Comparison of ENCODE assay signal across 1 cellular context in the genomic region with DNA sequence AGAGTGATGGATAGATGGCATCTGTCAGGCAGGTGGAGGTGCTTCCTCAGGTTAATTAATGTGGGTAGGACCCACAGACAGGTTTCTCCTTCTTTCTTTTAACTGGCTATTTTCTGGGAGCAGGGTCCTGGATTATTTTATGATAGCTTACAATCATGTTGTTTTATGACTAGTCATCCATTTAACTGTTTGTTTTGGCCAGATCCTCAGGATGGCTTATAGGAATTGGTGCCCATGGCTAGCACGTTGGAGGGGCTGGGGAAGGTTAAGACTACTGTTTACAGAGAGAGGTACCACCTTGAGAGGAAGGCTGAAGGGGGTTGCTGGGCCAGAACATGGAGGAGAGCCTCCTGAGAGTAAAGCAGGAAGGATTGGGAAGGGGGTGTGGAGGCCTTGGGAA.
TF ChIP-seq lines count a peak whose summit lies in the region.

No MANE protein-coding gene starts in this region.

TF ChIP-seq in WTC11, 78 proteins besides CTCF, POLR2A, EP300 and RAD21 (continued from another document):
- TF ChIP-seq, protein P1, sequence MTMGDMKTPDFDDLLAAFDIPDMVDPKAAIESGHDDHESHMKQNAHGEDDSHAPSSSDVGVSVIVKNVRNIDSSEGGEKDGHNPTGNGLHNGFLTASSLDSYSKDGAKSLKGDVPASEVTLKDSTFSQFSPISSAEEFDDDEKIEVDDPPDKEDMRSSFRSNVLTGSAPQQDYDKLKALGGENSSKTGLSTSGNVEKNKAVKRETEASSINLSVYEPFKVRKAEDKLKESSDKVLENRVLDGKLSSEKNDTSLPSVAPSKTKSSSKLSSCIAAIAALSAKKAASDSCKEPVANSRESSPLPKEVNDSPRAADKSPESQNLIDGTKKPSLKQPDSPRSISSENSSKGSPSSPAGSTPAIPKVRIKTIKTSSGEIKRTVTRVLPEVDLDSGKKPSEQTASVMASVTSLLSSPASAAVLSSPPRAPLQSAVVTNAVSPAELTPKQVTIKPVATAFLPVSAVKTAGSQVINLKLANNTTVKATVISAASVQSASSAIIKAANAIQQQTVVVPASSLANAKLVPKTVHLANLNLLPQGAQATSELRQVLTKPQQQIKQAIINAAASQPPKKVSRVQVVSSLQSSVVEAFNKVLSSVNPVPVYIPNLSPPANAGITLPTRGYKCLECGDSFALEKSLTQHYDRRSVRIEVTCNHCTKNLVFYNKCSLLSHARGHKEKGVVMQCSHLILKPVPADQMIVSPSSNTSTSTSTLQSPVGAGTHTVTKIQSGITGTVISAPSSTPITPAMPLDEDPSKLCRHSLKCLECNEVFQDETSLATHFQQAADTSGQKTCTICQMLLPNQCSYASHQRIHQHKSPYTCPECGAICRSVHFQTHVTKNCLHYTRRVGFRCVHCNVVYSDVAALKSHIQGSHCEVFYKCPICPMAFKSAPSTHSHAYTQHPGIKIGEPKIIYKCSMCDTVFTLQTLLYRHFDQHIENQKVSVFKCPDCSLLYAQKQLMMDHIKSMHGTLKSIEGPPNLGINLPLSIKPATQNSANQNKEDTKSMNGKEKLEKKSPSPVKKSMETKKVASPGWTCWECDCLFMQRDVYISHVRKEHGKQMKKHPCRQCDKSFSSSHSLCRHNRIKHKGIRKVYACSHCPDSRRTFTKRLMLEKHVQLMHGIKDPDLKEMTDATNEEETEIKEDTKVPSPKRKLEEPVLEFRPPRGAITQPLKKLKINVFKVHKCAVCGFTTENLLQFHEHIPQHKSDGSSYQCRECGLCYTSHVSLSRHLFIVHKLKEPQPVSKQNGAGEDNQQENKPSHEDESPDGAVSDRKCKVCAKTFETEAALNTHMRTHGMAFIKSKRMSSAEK (CRISPR knock-in tag; IDR thresholded peaks at IDR 0.05; ENCODE audit: borderline replicate concordance), result no peak
- TF ChIP-seq, protein P2, sequence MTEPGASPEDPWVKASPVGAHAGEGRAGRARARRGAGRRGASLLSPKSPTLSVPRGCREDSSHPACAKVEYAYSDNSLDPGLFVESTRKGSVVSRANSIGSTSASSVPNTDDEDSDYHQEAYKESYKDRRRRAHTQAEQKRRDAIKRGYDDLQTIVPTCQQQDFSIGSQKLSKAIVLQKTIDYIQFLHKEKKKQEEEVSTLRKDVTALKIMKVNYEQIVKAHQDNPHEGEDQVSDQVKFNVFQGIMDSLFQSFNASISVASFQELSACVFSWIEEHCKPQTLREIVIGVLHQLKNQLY (CRISPR knock-in tag; IDR thresholded peaks at IDR 0.05), result no peak
- TF ChIP-seq, protein P3, sequence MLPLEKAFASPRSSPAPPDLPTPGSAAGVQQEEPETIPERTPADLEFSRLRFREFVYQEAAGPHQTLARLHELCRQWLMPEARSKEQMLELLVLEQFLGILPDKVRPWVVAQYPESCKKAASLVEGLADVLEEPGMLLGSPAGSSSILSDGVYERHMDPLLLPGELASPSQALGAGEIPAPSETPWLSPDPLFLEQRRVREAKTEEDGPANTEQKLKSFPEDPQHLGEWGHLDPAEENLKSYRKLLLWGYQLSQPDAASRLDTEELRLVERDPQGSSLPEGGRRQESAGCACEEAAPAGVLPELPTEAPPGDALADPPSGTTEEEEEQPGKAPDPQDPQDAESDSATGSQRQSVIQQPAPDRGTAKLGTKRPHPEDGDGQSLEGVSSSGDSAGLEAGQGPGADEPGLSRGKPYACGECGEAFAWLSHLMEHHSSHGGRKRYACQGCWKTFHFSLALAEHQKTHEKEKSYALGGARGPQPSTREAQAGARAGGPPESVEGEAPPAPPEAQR (CRISPR knock-in tag; IDR thresholded peaks at IDR 0.05), result no peak
- TF ChIP-seq, protein P4, sequence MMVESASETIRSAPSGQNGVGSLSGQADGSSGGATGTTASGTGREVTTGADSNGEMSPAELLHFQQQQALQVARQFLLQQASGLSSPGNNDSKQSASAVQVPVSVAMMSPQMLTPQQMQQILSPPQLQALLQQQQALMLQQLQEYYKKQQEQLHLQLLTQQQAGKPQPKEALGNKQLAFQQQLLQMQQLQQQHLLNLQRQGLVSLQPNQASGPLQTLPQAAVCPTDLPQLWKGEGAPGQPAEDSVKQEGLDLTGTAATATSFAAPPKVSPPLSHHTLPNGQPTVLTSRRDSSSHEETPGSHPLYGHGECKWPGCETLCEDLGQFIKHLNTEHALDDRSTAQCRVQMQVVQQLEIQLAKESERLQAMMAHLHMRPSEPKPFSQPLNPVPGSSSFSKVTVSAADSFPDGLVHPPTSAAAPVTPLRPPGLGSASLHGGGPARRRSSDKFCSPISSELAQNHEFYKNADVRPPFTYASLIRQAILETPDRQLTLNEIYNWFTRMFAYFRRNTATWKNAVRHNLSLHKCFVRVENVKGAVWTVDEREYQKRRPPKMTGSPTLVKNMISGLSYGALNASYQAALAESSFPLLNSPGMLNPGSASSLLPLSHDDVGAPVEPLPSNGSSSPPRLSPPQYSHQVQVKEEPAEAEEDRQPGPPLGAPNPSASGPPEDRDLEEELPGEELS (CRISPR knock-in tag; IDR thresholded peaks at IDR 0.05), result no peak
- TF ChIP-seq, protein P5, sequence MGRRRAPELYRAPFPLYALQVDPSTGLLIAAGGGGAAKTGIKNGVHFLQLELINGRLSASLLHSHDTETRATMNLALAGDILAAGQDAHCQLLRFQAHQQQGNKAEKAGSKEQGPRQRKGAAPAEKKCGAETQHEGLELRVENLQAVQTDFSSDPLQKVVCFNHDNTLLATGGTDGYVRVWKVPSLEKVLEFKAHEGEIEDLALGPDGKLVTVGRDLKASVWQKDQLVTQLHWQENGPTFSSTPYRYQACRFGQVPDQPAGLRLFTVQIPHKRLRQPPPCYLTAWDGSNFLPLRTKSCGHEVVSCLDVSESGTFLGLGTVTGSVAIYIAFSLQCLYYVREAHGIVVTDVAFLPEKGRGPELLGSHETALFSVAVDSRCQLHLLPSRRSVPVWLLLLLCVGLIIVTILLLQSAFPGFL (CRISPR knock-in tag; IDR thresholded peaks at IDR 0.05; ENCODE audit: borderline replicate concordance), result no peak
- TF ChIP-seq, protein P6, sequence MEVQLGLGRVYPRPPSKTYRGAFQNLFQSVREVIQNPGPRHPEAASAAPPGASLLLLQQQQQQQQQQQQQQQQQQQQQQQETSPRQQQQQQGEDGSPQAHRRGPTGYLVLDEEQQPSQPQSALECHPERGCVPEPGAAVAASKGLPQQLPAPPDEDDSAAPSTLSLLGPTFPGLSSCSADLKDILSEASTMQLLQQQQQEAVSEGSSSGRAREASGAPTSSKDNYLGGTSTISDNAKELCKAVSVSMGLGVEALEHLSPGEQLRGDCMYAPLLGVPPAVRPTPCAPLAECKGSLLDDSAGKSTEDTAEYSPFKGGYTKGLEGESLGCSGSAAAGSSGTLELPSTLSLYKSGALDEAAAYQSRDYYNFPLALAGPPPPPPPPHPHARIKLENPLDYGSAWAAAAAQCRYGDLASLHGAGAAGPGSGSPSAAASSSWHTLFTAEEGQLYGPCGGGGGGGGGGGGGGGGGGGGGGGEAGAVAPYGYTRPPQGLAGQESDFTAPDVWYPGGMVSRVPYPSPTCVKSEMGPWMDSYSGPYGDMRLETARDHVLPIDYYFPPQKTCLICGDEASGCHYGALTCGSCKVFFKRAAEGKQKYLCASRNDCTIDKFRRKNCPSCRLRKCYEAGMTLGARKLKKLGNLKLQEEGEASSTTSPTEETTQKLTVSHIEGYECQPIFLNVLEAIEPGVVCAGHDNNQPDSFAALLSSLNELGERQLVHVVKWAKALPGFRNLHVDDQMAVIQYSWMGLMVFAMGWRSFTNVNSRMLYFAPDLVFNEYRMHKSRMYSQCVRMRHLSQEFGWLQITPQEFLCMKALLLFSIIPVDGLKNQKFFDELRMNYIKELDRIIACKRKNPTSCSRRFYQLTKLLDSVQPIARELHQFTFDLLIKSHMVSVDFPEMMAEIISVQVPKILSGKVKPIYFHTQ (CRISPR knock-in tag; IDR thresholded peaks at IDR 0.05), result no peak
- TF ChIP-seq CBFB (CRISPR knock-in tag; IDR thresholded peaks at IDR 0.05; ENCODE audit: low read depth), result no peak
- no peak for TF ChIP-seq ETV6 (CRISPR knock-in tag; IDR thresholded peaks at IDR 0.05)
- TF ChIP-seq, protein P7, sequence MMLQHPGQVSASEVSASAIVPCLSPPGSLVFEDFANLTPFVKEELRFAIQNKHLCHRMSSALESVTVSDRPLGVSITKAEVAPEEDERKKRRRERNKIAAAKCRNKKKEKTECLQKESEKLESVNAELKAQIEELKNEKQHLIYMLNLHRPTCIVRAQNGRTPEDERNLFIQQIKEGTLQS (CRISPR knock-in tag; conservative IDR thresholded peaks at IDR 0.05), result no peak
- no peak for TF ChIP-seq GABPB1 (CRISPR knock-in tag; IDR thresholded peaks at IDR 0.05)
- no peak for TF ChIP-seq ZNF423 (CRISPR knock-in tag; IDR thresholded peaks at IDR 0.05)
- no peak for TF ChIP-seq CREB1 (CRISPR knock-in tag; IDR thresholded peaks at IDR 0.05)
- TF ChIP-seq ZNF671 (CRISPR knock-in tag; IDR thresholded peaks at IDR 0.05), result no peak
